ENCODE assay signal across 26 cellular contexts in the genomic region with DNA sequence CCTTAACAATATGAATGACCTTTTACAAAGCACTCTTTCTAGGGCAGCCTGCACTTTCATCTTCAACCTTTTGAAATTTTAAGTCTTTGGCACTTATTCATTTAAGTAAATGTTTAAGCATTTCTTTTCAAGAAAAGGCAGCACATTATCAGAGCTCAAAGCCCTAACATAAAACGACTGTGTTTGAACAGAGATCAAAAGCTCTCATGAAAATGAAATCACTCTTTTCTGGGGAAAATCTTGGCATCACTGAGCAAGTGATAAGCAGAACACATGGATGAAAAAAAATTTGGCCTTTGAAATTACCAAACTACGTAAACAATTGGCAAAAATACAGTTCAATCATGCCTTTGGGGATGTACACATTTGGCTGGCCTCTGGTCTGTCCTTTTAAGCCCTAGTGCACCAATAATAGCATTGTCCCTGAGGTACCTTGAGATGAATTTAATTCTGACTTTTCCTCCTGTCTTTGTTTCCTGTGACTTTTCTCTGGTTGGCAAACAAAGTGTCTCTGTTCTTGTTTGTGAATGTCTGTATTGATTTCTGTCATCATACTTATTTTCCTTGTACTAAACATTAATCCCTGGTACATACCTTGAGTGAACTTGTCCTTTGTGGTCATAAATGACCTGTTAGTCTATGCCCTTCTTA. TPM values are rescaled to one million over a fixed set of nuclear protein-coding genes. Genes with fewer than 3 reads are reported as not detected.
DNase-seq lines count a peak whose midpoint lies in the region; ATAC-seq, FAIRE-seq and TF ChIP-seq lines count a peak whose summit lies in the region.
"Had no signal": no experiment of that assay in that cellular context is flagged by ENCODE, and none has a peak within 500 bp of the region (broad histone marks: within the 10 kb centered on the region; RNA-seq: fewer than 3 reads in every experiment).

No MANE protein-coding gene starts in this region.

- no peak overlapping the region for H2AFZ ChIP-seq in HepG2 (ENCODE audit: low read length)
- H2AFZ ChIP-seq: PC-9 had no signal

- H3K4me1 Mint-ChIP-seq in progenitor cell of endocrine pancreas (ENCODE audit: low read depth), result peaks cover 23% of the 10 kb centered on the region
- H3K4me1 Mint-ChIP-seq: IgD-negative memory B cell had no signal

- H3K27ac Mint-ChIP-seq in progenitor cell of endocrine pancreas, result peak overlapping the region; percentile 19
- H3K27ac Mint-ChIP-seq: CD8-positive, alpha-beta T cell; IgD-negative memory B cell had no signal

- no peak for TF ChIP-seq RAD21 in HepG2 (CRISPR knock-in tag; IDR thresholded peaks at IDR 0.05)

- WGBS in HepG2 (ENCODE audit: low lambda C conversion rate), result 0% methylated on average over 2 of the region's 2 CpGs
- 36% methylated on average over 2 of the region's 2 CpGs for WGBS in right cardiac atrium

- H3K79me2 ChIP-seq in HepG2 (ENCODE audit: insufficient read depth, low read length), result no peaks in the 10 kb centered on the region

- no peaks in the 10 kb centered on the region for H4K20me1 ChIP-seq in HepG2 (ENCODE audit: insufficient read depth, low read length)

- H3K4me3 ChIP-seq in HepG2 (replicated peaks in 1 of 3; ENCODE audit: insufficient read depth in 1 of 3, low read depth in 2 of 3, low read length in 3 of 3) (no peak overlapping the region), right cardiac atrium (ENCODE audit: low read length) (no peak overlapping the region)
- H3K4me3 ChIP-seq: PC-9, SK-N-MC had no signal

- TF ChIP-seq EP300 in HepG2 (IDR thresholded peaks at IDR 0.05; ENCODE audit: low read depth in 2 of 2, low read length in 2 of 2), result peak; percentile 75 to 94
- TF ChIP-seq EP300 in HepG2 (CRISPR knock-in tag; IDR thresholded peaks at IDR 0.05; ENCODE audit: borderline replicate concordance), result peak; percentile 94

- POLR2A ChIA-PET in HepG2 (lab: Yijun Ruan, JAX), result interaction anchor here (0.9 to 2.2 kb wide), 4 partner anchors 19 to 359 kb away, joined by 3 to 12 read pairs (median 6); no protein-coding TSS in a partner anchor

- TF ChIP-seq POLR2A in HepG2 (IDR thresholded peaks at IDR 0.05; ENCODE audit: insufficient read depth in 1 of 2, low read depth in 2 of 2, low read length in 2 of 2), result no peak

- peak overlapping the region; percentile 65; the same call in 1 of the 2 replicates for H3K9ac ChIP-seq in HepG2 (ENCODE audit: insufficient read depth, low read depth, low read length)

- H3K36me3 Mint-ChIP-seq in progenitor cell of endocrine pancreas (ENCODE audit: insufficient read depth), result no peaks in the 10 kb centered on the region
- H3K36me3 Mint-ChIP-seq: CD8-positive, alpha-beta T cell; IgD-negative memory B cell had no signal

- no peaks in the 10 kb centered on the region for H3K36me3 ChIP-seq in HepG2 (replicated peaks in 1 of 2; ENCODE audit: control insufficient read depth in 1 of 2, insufficient read depth in 2 of 2, low read length in 2 of 2)

- H3K9me3 ChIP-seq in HepG2 (ENCODE audit: low read length) (no peaks in the 10 kb centered on the region), right cardiac atrium (ENCODE audit: control insufficient read depth, low read length) (no peaks in the 10 kb centered on the region)

- H3K4me1 ChIP-seq in HepG2 (ENCODE audit: insufficient read depth, low read length) (peaks cover 73% of the 10 kb centered on the region), right cardiac atrium (ENCODE audit: control insufficient read depth, insufficient read depth, low read length) (no peaks in the 10 kb centered on the region)

- CTCF ChIA-PET in HepG2 (lab: Yijun Ruan, JAX; ENCODE audit: low intra/inter-chr PET ratio, low total read pairs), result no interaction called here

- H3K27me3 Mint-ChIP-seq in progenitor cell of endocrine pancreas, result no peaks in the 10 kb centered on the region
- H3K27me3 Mint-ChIP-seq: IgD-negative memory B cell had no signal

- no TSS peak for BruUV-seq in HepG2 (replicated peaks; lab: Mats Ljungman, UMichigan)

- ATAC-seq in HepG2 (peak; percentile 96), right cardiac atrium (no peak), GM18867 (IDR thresholded peaks at IDR 0.05; ENCODE audit: unreplicated experiment) (no peak)
- ATAC-seq: CD8-positive, alpha-beta T cell; HCT116 had no signal

- TF ChIP-seq CTCF in HepG2 (CRISPR knock-in tag; IDR thresholded peaks at IDR 0.05), result no peak
- no peak for TF ChIP-seq CTCF in progenitor cell of endocrine pancreas (IDR thresholded peaks at IDR 0.05; ENCODE audit: unreplicated experiment)

- intact Hi-C loops in HepG2 (cut with micrococcal nuclease; ENCODE audit: unreplicated experiment) (loop anchor here (1.0 to 5.0 kb wide), 9 partner anchors 56 to 493 kb away; no protein-coding TSS in a partner anchor), right cardiac atrium (cut with DNase I) (no loop called here)

- peak; percentile 90 for FAIRE-seq in HepG2 (lab: Jason Lieb, UNC)
- FAIRE-seq: HTR-8/SVneo had no signal

- H3K27ac ChIP-seq in HepG2 (ENCODE audit: extremely low read length, insufficient read depth, low read length) (peak overlapping the region; percentile 90), right cardiac atrium (ENCODE audit: low read length) (no peak overlapping the region)
- H3K27ac ChIP-seq: PC-9, SK-N-MC had no signal

- peak overlapping the region; percentile 4 for H3K4me3 Mint-ChIP-seq in progenitor cell of endocrine pancreas (ENCODE audit: low read depth)
- H3K4me3 Mint-ChIP-seq: CD8-positive, alpha-beta T cell; IgD-negative memory B cell had no signal

- in situ Hi-C loops in SK-MEL-5 (cut with HindIII; ENCODE audit: low pct_unique_long_range_greater_than_20kb, low sequenced_read_pairs) (no loop called here), HepG2 (cut with HindIII; ENCODE audit: extremely low pct_ligation_motif_present, low pct_unique_long_range_greater_than_20kb) (loop anchor here (5.0 to 10.0 kb wide), 2 partner anchors 298 to 350 kb away; no protein-coding TSS in a partner anchor)

- H3K27me3 ChIP-seq in HepG2 (ENCODE audit: control insufficient read depth in 1 of 2, insufficient read depth in 2 of 2, low read length in 2 of 2) (no peaks in the 10 kb centered on the region), right cardiac atrium (ENCODE audit: control insufficient read depth, insufficient read depth) (no peaks in the 10 kb centered on the region)

- no peaks in the 10 kb centered on the region for H3K9me3 Mint-ChIP-seq in progenitor cell of endocrine pancreas (ENCODE audit: low read depth)
- H3K9me3 Mint-ChIP-seq: CD8-positive, alpha-beta T cell; IgD-negative memory B cell had no signal

- H3K4me2 ChIP-seq in HepG2 (ENCODE audit: low read depth, low read length), result peak overlapping the region; percentile 62
- H3K4me2 ChIP-seq: PC-9 had no signal

- DNase-seq in COLO829 (ENCODE audit: low spot score) (peak; percentile 47), SK-MEL-5 (ENCODE audit: low read depth, low spot score) (peak; percentile 93), HepG2 (ENCODE audit: low spot score) (peak; percentile 100), progenitor cell of endocrine pancreas (ENCODE audit: low spot score, unreplicated experiment) (no peak), right cardiac atrium (no peak), DMS 273 treated with DMSO at 0.1 percent for 48 hours (lab: John Stamatoyannopoulos, UW) (no peak)
- DNase-seq: 8988T; AML-193; C1 segment of cervical spinal cord; CD8-positive, alpha-beta T cell; DMS79; GOT3; NCI-H1105; NCI-H146; NCI-H2029; NCI-H2227 treated with DMSO at 0.1 percent for 48 hours; NCI-H510A; PC-9; RPMI8226; SHP77 had no signal

RNA-seq across cellular contexts. Expression of a gene that starts 12.9 kb away (rescaled TPM):
- not detected in 2 replicates for total RNA-seq in SK-MEL-5 (2014; rRNA removed; shearing (Covaris generic))
- not detected in 2 replicates for polyA plus RNA-seq in SK-MEL-5 (2015; cell fraction: cytosol; rRNA removed)
- not detected in 2 replicates for polyA plus RNA-seq in SK-MEL-5 (2015; cell fraction: nucleus; rRNA removed)
- 115 and 157 TPM in 2 replicates for total RNA-seq in HepG2 (2016; rRNA removed; fragmentation: Illumina TruSeq; extraction: Trizol)
- total RNA-seq in HepG2 (2016; cell fraction: cytosol; rRNA removed; fragmentation: Illumina TruSeq; extraction: Trizol; ENCODE audit: low read depth), result 55.0 and 66.5 TPM in 2 replicates
- total RNA-seq in HepG2 (2016; cell fraction: insoluble cytoplasmic fraction; rRNA removed; fragmentation: Illumina TruSeq; extraction: Trizol), result 108 and 147 TPM in 2 replicates
- 72.5 and 76.3 TPM in 2 replicates for total RNA-seq in HepG2 (2016; cell fraction: membrane; rRNA removed; fragmentation: Illumina TruSeq; extraction: Trizol)
- total RNA-seq in HepG2 (2016; cell fraction: nucleus; rRNA removed; fragmentation: Illumina TruSeq; extraction: Trizol), result 51.3 and 51.6 TPM in 2 replicates
- 67.4 and 94.6 TPM in 2 replicates for polyA plus RNA-seq in HepG2 (2011; rRNA removed)
- polyA plus RNA-seq in HepG2 (2011; cell fraction: cytosol; rRNA removed), result 56.5 and 57.3 TPM in 2 replicates
- 14.3 and 25.4 TPM in 2 replicates for polyA plus RNA-seq in HepG2 (2011; cell fraction: nucleus; rRNA removed)
- 31.5 and 56.5 TPM in 2 replicates for polyA plus RNA-seq in HepG2 (2012)
- 116 and 130 TPM in 2 replicates for polyA plus RNA-seq in HepG2 (2016; cell fraction: cytosol; fragmentation: Illumina TruSeq; extraction: Trizol; ENCODE audit: low read depth)
- polyA plus RNA-seq in HepG2 (2016; cell fraction: insoluble cytoplasmic fraction; fragmentation: Illumina TruSeq; extraction: Trizol; ENCODE audit: low read depth), result 317 and 322 TPM in 2 replicates
- polyA plus RNA-seq in HepG2 (2016; cell fraction: membrane; fragmentation: Illumina TruSeq; extraction: Trizol; ENCODE audit: low read depth), result 135 and 140 TPM in 2 replicates
- polyA plus RNA-seq in HepG2 (2016; cell fraction: nucleus; fragmentation: Illumina TruSeq; extraction: Trizol; ENCODE audit: insufficient read depth, low read depth), result 116 TPM in 2 replicates
- polyA minus RNA-seq in HepG2 (2011; rRNA and poly(A)+ RNA removed; ENCODE audit: low replicate concordance), result 1.7 and 30.6 TPM in 2 replicates
- 16.8 and 28.0 TPM in 2 replicates for polyA minus RNA-seq in HepG2 (2011; cell fraction: cytosol; rRNA and poly(A)+ RNA removed)
- polyA minus RNA-seq in HepG2 (2011; cell fraction: nucleus; rRNA and poly(A)+ RNA removed), result 8.2 and 14.5 TPM in 2 replicates
- not detected in 2 replicates for total RNA-seq in progenitor cell of endocrine pancreas
- total RNA-seq in right cardiac atrium, result not detected
- polyA plus RNA-seq in right cardiac atrium, result not detected
- total RNA-seq: CD8-positive, alpha-beta T cell had no signal
- polyA plus RNA-seq: AG04450, IgD-negative memory B cell had no signal

RNA-seq across cellular contexts. Expression of a gene that starts 28.6 kb away (rescaled TPM):
- not detected in 2 replicates for total RNA-seq in SK-MEL-5 (2014; rRNA removed; shearing (Covaris generic))
- not detected in 2 replicates for polyA plus RNA-seq in SK-MEL-5 (2015; cell fraction: cytosol; rRNA removed)
- not detected in 2 replicates for polyA plus RNA-seq in SK-MEL-5 (2015; cell fraction: nucleus; rRNA removed)
- total RNA-seq in HepG2 (2016; rRNA removed; fragmentation: Illumina TruSeq; extraction: Trizol), result not detected in 2 replicates
- total RNA-seq in HepG2 (2016; cell fraction: cytosol; rRNA removed; fragmentation: Illumina TruSeq; extraction: Trizol; ENCODE audit: low read depth), result not detected in 2 replicates
- not detected in 2 replicates for total RNA-seq in HepG2 (2016; cell fraction: insoluble cytoplasmic fraction; rRNA removed; fragmentation: Illumina TruSeq; extraction: Trizol)
- total RNA-seq in HepG2 (2016; cell fraction: membrane; rRNA removed; fragmentation: Illumina TruSeq; extraction: Trizol), result not detected in 2 replicates
- total RNA-seq in HepG2 (2016; cell fraction: nucleus; rRNA removed; fragmentation: Illumina TruSeq; extraction: Trizol), result not detected in 2 replicates
- polyA plus RNA-seq in HepG2 (2011; rRNA removed), result not detected in 2 replicates
- polyA plus RNA-seq in HepG2 (2011; cell fraction: cytosol; rRNA removed), result not detected in 2 replicates
- not detected in 2 replicates for polyA plus RNA-seq in HepG2 (2011; cell fraction: nucleus; rRNA removed)
- 0.04 TPM in 2 replicates for polyA plus RNA-seq in HepG2 (2012)
- polyA plus RNA-seq in HepG2 (2016; cell fraction: cytosol; fragmentation: Illumina TruSeq; extraction: Trizol; ENCODE audit: low read depth), result not detected in 2 replicates
- polyA plus RNA-seq in HepG2 (2016; cell fraction: insoluble cytoplasmic fraction; fragmentation: Illumina TruSeq; extraction: Trizol; ENCODE audit: low read depth), result not detected in 2 replicates
- polyA plus RNA-seq in HepG2 (2016; cell fraction: membrane; fragmentation: Illumina TruSeq; extraction: Trizol; ENCODE audit: low read depth), result not detected in 2 replicates
- not detected in 2 replicates for polyA plus RNA-seq in HepG2 (2016; cell fraction: nucleus; fragmentation: Illumina TruSeq; extraction: Trizol; ENCODE audit: insufficient read depth, low read depth)
- polyA minus RNA-seq in HepG2 (2011; rRNA and poly(A)+ RNA removed; ENCODE audit: low replicate concordance), result not detected in 2 replicates
- not detected in 2 replicates for polyA minus RNA-seq in HepG2 (2011; cell fraction: cytosol; rRNA and poly(A)+ RNA removed)
- polyA minus RNA-seq in HepG2 (2011; cell fraction: nucleus; rRNA and poly(A)+ RNA removed), result not detected in 2 replicates
- total RNA-seq in progenitor cell of endocrine pancreas, result not detected in 2 replicates
- total RNA-seq in right cardiac atrium, result not detected
- not detected for polyA plus RNA-seq in right cardiac atrium
- total RNA-seq: CD8-positive, alpha-beta T cell; PC-9 had no signal
- polyA plus RNA-seq: AG04450, IgD-negative memory B cell had no signal

RNA-seq across cellular contexts. Expression of a gene that starts 43.3 kb away (rescaled TPM):
- total RNA-seq in SK-MEL-5 (2014; rRNA removed; shearing (Covaris generic)), result not detected in 2 replicates
- not detected in 2 replicates for polyA plus RNA-seq in SK-MEL-5 (2015; cell fraction: cytosol; rRNA removed)
- not detected in 2 replicates for polyA plus RNA-seq in SK-MEL-5 (2015; cell fraction: nucleus; rRNA removed)
- total RNA-seq in HepG2 (2016; rRNA removed; fragmentation: Illumina TruSeq; extraction: Trizol) (not detected in 2 replicates), progenitor cell of endocrine pancreas (not detected in 2 replicates), right cardiac atrium (not detected)
- total RNA-seq in HepG2 (2016; cell fraction: cytosol; rRNA removed; fragmentation: Illumina TruSeq; extraction: Trizol; ENCODE audit: low read depth), result not detected in 2 replicates
- total RNA-seq in HepG2 (2016; cell fraction: insoluble cytoplasmic fraction; rRNA removed; fragmentation: Illumina TruSeq; extraction: Trizol), result not detected in 2 replicates
- not detected in 2 replicates for total RNA-seq in HepG2 (2016; cell fraction: membrane; rRNA removed; fragmentation: Illumina TruSeq; extraction: Trizol)
- total RNA-seq in HepG2 (2016; cell fraction: nucleus; rRNA removed; fragmentation: Illumina TruSeq; extraction: Trizol), result not detected in 2 replicates
- polyA plus RNA-seq in HepG2 (2011; rRNA removed) (not detected in 2 replicates), right cardiac atrium (not detected)
- polyA plus RNA-seq in HepG2 (2011; cell fraction: cytosol; rRNA removed), result not detected in 2 replicates
- not detected in 2 replicates for polyA plus RNA-seq in HepG2 (2011; cell fraction: nucleus; rRNA removed)
- not detected in 2 replicates for polyA plus RNA-seq in HepG2 (2012)
- not detected in 2 replicates for polyA plus RNA-seq in HepG2 (2016; cell fraction: cytosol; fragmentation: Illumina TruSeq; extraction: Trizol; ENCODE audit: low read depth)
- polyA plus RNA-seq in HepG2 (2016; cell fraction: insoluble cytoplasmic fraction; fragmentation: Illumina TruSeq; extraction: Trizol; ENCODE audit: low read depth), result not detected in 2 replicates
- not detected in 2 replicates for polyA plus RNA-seq in HepG2 (2016; cell fraction: membrane; fragmentation: Illumina TruSeq; extraction: Trizol; ENCODE audit: low read depth)
- not detected in 2 replicates for polyA plus RNA-seq in HepG2 (2016; cell fraction: nucleus; fragmentation: Illumina TruSeq; extraction: Trizol; ENCODE audit: insufficient read depth, low read depth)
- not detected in 2 replicates for polyA minus RNA-seq in HepG2 (2011; rRNA and poly(A)+ RNA removed; ENCODE audit: low replicate concordance)
- not detected in 2 replicates for polyA minus RNA-seq in HepG2 (2011; cell fraction: cytosol; rRNA and poly(A)+ RNA removed)
- polyA minus RNA-seq in HepG2 (2011; cell fraction: nucleus; rRNA and poly(A)+ RNA removed), result not detected in 2 replicates
- total RNA-seq: CD8-positive, alpha-beta T cell; PC-9 had no signal
- polyA plus RNA-seq: AG04450, IgD-negative memory B cell had no signal

RNA-seq across cellular contexts. Expression of a gene that starts 59.8 kb away (rescaled TPM):
- not detected in 2 replicates for total RNA-seq in SK-MEL-5 (2014; rRNA removed; shearing (Covaris generic))
- 0.15 TPM in 1 of 2 replicates, not detected in the other for polyA plus RNA-seq in SK-MEL-5 (2015; cell fraction: cytosol; rRNA removed)
- not detected in 2 replicates for polyA plus RNA-seq in SK-MEL-5 (2015; cell fraction: nucleus; rRNA removed)
- total RNA-seq in HepG2 (2016; rRNA removed; fragmentation: Illumina TruSeq; extraction: Trizol) (not detected in 2 replicates), progenitor cell of endocrine pancreas (not detected in 2 replicates), right cardiac atrium (not detected)
- not detected in 2 replicates for total RNA-seq in HepG2 (2016; cell fraction: cytosol; rRNA removed; fragmentation: Illumina TruSeq; extraction: Trizol; ENCODE audit: low read depth)
- total RNA-seq in HepG2 (2016; cell fraction: insoluble cytoplasmic fraction; rRNA removed; fragmentation: Illumina TruSeq; extraction: Trizol), result not detected in 2 replicates
- total RNA-seq in HepG2 (2016; cell fraction: membrane; rRNA removed; fragmentation: Illumina TruSeq; extraction: Trizol), result not detected in 2 replicates
- not detected in 2 replicates for total RNA-seq in HepG2 (2016; cell fraction: nucleus; rRNA removed; fragmentation: Illumina TruSeq; extraction: Trizol)
- polyA plus RNA-seq in HepG2 (2011; rRNA removed) (not detected in 2 replicates), right cardiac atrium (not detected)
- not detected in 2 replicates for polyA plus RNA-seq in HepG2 (2011; cell fraction: cytosol; rRNA removed)
- not detected in 2 replicates for polyA plus RNA-seq in HepG2 (2011; cell fraction: nucleus; rRNA removed)
- polyA plus RNA-seq in HepG2 (2012), result not detected in 2 replicates
- polyA plus RNA-seq in HepG2 (2016; cell fraction: cytosol; fragmentation: Illumina TruSeq; extraction: Trizol; ENCODE audit: low read depth), result not detected in 2 replicates
- polyA plus RNA-seq in HepG2 (2016; cell fraction: insoluble cytoplasmic fraction; fragmentation: Illumina TruSeq; extraction: Trizol; ENCODE audit: low read depth), result not detected in 2 replicates
- polyA plus RNA-seq in HepG2 (2016; cell fraction: membrane; fragmentation: Illumina TruSeq; extraction: Trizol; ENCODE audit: low read depth), result not detected in 2 replicates
- polyA plus RNA-seq in HepG2 (2016; cell fraction: nucleus; fragmentation: Illumina TruSeq; extraction: Trizol; ENCODE audit: insufficient read depth, low read depth), result not detected in 2 replicates
- not detected in 2 replicates for polyA minus RNA-seq in HepG2 (2011; rRNA and poly(A)+ RNA removed; ENCODE audit: low replicate concordance)
- polyA minus RNA-seq in HepG2 (2011; cell fraction: cytosol; rRNA and poly(A)+ RNA removed), result not detected in 2 replicates
- polyA minus RNA-seq in HepG2 (2011; cell fraction: nucleus; rRNA and poly(A)+ RNA removed), result not detected in 2 replicates
- total RNA-seq: CD8-positive, alpha-beta T cell; PC-9 had no signal
- polyA plus RNA-seq: AG04450, IgD-negative memory B cell had no signal

Comparison
In these comparisons a context has a peak if more than half of its experiments do, and no peak if none do; other contexts are left out.
1. DNase-seq: peak in COLO829 (single experiment), SK-MEL-5 (single experiment) and HepG2 (single experiment); none in progenitor cell of endocrine pancreas (single experiment), right cardiac atrium (0 of 3) and DMS 273 treated with DMSO at 0.1 percent for 48 hours (single experiment).
2. RNA of a gene that starts 12.9 kb away (total RNA-seq): 51.3 to 157 TPM in HepG2; not detected in SK-MEL-5, not detected in progenitor cell of endocrine pancreas and not detected in right cardiac atrium; every median in the first group is over 10 times any median in the second.